ENCODE assay signal across 16 cellular contexts in the genomic region with DNA sequence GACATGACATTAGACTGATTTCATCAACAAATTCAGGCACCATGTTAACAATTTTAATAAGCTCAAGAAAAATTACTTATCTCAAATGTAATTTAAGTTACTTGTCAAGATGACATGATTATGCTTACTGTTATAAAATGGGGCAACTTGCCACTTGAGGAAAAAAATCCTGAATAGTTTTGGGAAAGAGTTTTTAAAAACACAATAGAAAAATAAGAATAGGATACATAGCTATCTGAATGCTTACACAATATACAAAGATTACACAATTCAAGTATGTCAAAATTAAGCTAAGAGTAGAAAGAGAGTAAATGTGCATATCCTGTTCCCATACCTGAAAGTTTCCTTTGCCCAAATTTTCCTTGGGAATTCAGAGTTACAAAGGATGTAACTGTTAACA.
DNase-seq lines count a peak whose midpoint lies in the region; ATAC-seq and TF ChIP-seq lines count a peak whose summit lies in the region.
"Had no signal": no experiment of that assay in that cellular context is flagged by ENCODE, and none has a peak within 500 bp of the region (broad histone marks: within the 10 kb centered on the region; RNA-seq: fewer than 3 reads in every experiment).

No MANE protein-coding gene starts in this region.

- H3K36me3 ChIP-seq in adipocyte (ENCODE audit: control insufficient read depth, insufficient read depth, low read length, severe bottlenecking) (peaks cover 7% of the 10 kb centered on the region), lower lobe of right lung (no peaks in the 10 kb centered on the region)

- H3K4me1 ChIP-seq in adipocyte (ENCODE audit: control insufficient read depth, insufficient read depth, low read length) = peaks cover 10% of the 10 kb centered on the region
- no peaks in the 10 kb centered on the region for H3K4me1 ChIP-seq in lower lobe of right lung

- H3K9me3 ChIP-seq in adipocyte (ENCODE audit: control insufficient read depth, low read length) (no peaks in the 10 kb centered on the region), lower lobe of right lung (no peaks in the 10 kb centered on the region)

- peak overlapping the region; percentile 32 for H3K27ac ChIP-seq in lower lobe of right lung

- no peak overlapping the region for H3K4me3 ChIP-seq in adipocyte (ENCODE audit: low read length)
- H3K4me3 ChIP-seq in fibroblast of pulmonary artery (replicated peaks; ENCODE audit: low read depth, low read length) = no peak overlapping the region
- H3K4me3 ChIP-seq in lower lobe of right lung = no peak overlapping the region

- no peak overlapping the region for H3K9ac ChIP-seq in adipocyte (ENCODE audit: low read length)

- H3K27me3 ChIP-seq in adipocyte (replicated peaks; ENCODE audit: control insufficient read depth, insufficient read depth, low read length) (no peaks in the 10 kb centered on the region), lower lobe of right lung (ENCODE audit: low read depth) (no peaks in the 10 kb centered on the region)

- DNase-seq in AML-193 (lab: John Stamatoyannopoulos, UW) (peak; percentile 5 to 12), adipocyte (ENCODE audit: low read depth) (peak; percentile 61), fibroblast of pulmonary artery (ENCODE audit: low read depth) (peak; percentile 66), lower lobe of right lung (no peak), NCI-H1436 treated with DMSO at 0.1 percent for 48 hours (lab: John Stamatoyannopoulos, UW) (no peak), OCI-M1 (lab: John Stamatoyannopoulos, UW) (no peak)
- DNase-seq: CD4-positive, CD25-positive, alpha-beta regulatory T cell; EL; GF-D8; NCI-H1105; NCI-H2029 treated with DMSO at 0.1 percent for 48 hours; NCI-H226; NCI-H510A treated with DMSO at 0.1 percent for 48 hours; NCI-H774; Right ventricle myocardium superior had no signal

- ATAC-seq in lower lobe of right lung (no peak), HG02678 (IDR thresholded peaks at IDR 0.05; ENCODE audit: unreplicated experiment) (no peak)

- TF ChIP-seq CTCF in fibroblast of pulmonary artery (IDR thresholded peaks at IDR 0.05; ENCODE audit: low read length, missing control alignments) = no peak
- no peak for TF ChIP-seq CTCF in lower lobe of right lung (IDR thresholded peaks at IDR 0.05)

- intact Hi-C loops in lower lobe of right lung (cut with DNase I) = no loop called here

Comparison
In these comparisons a context has a peak if more than half of its experiments do, and no peak if none do; other contexts are left out.
1. DNase-seq: peak in AML-193 (2 of 2), adipocyte (single experiment) and fibroblast of pulmonary artery (single experiment); none in lower lobe of right lung (single experiment), NCI-H1436 treated with DMSO at 0.1 percent for 48 hours (single experiment) and OCI-M1 (single experiment).